In genomic region chr15:70286110-70286806, GRCh38 we compare ENCODE assay signal across 21 cellular contexts.
DNase-seq lines count a peak whose midpoint lies in the region; ATAC-seq and TF ChIP-seq lines count a peak whose summit lies in the region.
"Had no signal": no experiment of that assay in that cellular context is flagged by ENCODE, and none has a peak within 500 bp of the region (broad histone marks: within the 10 kb centered on the region; RNA-seq: fewer than 3 reads in every experiment).

No MANE protein-coding gene starts in this region.

- no peak overlapping the region for H3K9ac ChIP-seq in smooth muscle cell (ENCODE audit: low read depth)

- H3K9me2 ChIP-seq in PC-9 (ENCODE audit: insufficient read depth) = no peaks in the 10 kb centered on the region

- peaks cover 5% of the 10 kb centered on the region for H3K9me3 Mint-ChIP-seq in WTC11
- H3K9me3 Mint-ChIP-seq: activated T-helper 1 cell treated with anti-CD3 and anti-CD28 coated beads, Interleukin-12 subunit alpha, Interleukin-12 subunit beta, Interleukin-2, Interleukin-4 antibody, amounts not matched to agents 30 ng/mL and 10 ng/mL and 1 ng/mL, durations not matched to agents 14 hours and 24 hours and 36 hours had no signal

- H3K27ac Mint-ChIP-seq in WTC11 = no peak overlapping the region; the same call in 1 of the 2 replicates
- H3K27ac Mint-ChIP-seq: activated CD4-positive, alpha-beta T cell treated with anti-CD3 and anti-CD28 coated beads, Interleukin-2, amount 10 ng/mL, durations not matched to agents 24 days and 14 days; activated naive CD4-positive, alpha-beta T cell treated with anti-CD3 and anti-CD28 coated beads, Interleukin-2, amount 50 U/mL, for 72 hours; activated T-helper 1 cell treated with anti-CD3 and anti-CD28 coated beads, Interleukin-12 subunit alpha, Interleukin-12 subunit beta, Interleukin-2, Interleukin-4 antibody, amounts not matched to agents 30 ng/mL and 10 ng/mL and 1 ng/mL, durations not matched to agents 14 hours and 24 hours and 36 hours; memory B cell; stimulated activated naive CD8-positive, alpha-beta T cell treated with anti-CD3 and anti-CD28 coated beads, Interleukin-15, Interleukin-2, amounts not matched to agents 100 ng/mL and 50 ng/mL, for 24 hours had no signal

- H3K27me3 ChIP-seq in HAP-1 (ENCODE audit: low read depth) = no peaks in the 10 kb centered on the region
- no peaks in the 10 kb centered on the region for H3K27me3 ChIP-seq in smooth muscle cell (ENCODE audit: low read depth)
- no peaks in the 10 kb centered on the region for H3K27me3 ChIP-seq in PC-9 (ENCODE audit: insufficient read depth, low read depth)
- H3K27me3 ChIP-seq: tibial nerve had no signal

- CTCF ChIA-PET in WTC11 (lab: Charles Lee) (interaction anchor here (0.6 kb wide), 1 partner anchor 220 kb away, joined by 5 read pairs; no protein-coding TSS in a partner anchor), PC-9 (lab: Charles Lee) (interaction anchor here (0.5 kb wide), 1 partner anchor 74 kb away, joined by 4 read pairs; no protein-coding TSS in a partner anchor)

- peak; percentile 25 to 60 for DNase-seq in HAP-1 (ENCODE audit: low spot score in 2 of 2)
- DNase-seq in NCI-H187 (lab: John Stamatoyannopoulos, UW) = peak; percentile 72 to 87
- no peak for DNase-seq in WTC11 (ENCODE audit: low spot score)
- no peak for DNase-seq in smooth muscle cell (lab: John Stamatoyannopoulos, UW; ENCODE audit: unreplicated experiment)
- DNase-seq in left cardiac atrium = no peak
- DNase-seq in PC-9 = no peak
- no peak for DNase-seq in stimulated activated CD8-positive, alpha-beta memory T cell treated with anti-CD3 and anti-CD28 coated beads, Interleukin-4, amount 100 ng/mL, for 48 hours
- DNase-seq: activated CD4-positive, alpha-beta T cell treated with anti-CD3 and anti-CD28 coated beads, Interleukin-2, amount 10 ng/mL, durations not matched to agents 24 days and 14 days; DMS53; foreskin keratinocyte; hypothalamus; naive B cell; nucleus accumbens; stimulated activated CD4-positive, alpha-beta T cell treated with anti-CD3 and anti-CD28 coated beads, Interleukin-4, amount 100 ng/mL, for 24 hours had no signal

- no peak overlapping the region for H3K4me3 Mint-ChIP-seq in WTC11
- H3K4me3 Mint-ChIP-seq: activated CD4-positive, alpha-beta T cell treated with anti-CD3 and anti-CD28 coated beads, Interleukin-2, amount 10 ng/mL, durations not matched to agents 24 days and 14 days; activated T-helper 1 cell treated with anti-CD3 and anti-CD28 coated beads, Interleukin-12 subunit alpha, Interleukin-12 subunit beta, Interleukin-2, Interleukin-4 antibody, amounts not matched to agents 30 ng/mL and 10 ng/mL and 1 ng/mL, durations not matched to agents 14 hours and 24 hours and 36 hours; memory B cell; stimulated activated naive CD8-positive, alpha-beta T cell treated with anti-CD3 and anti-CD28 coated beads, Interleukin-15, Interleukin-2, amounts not matched to agents 100 ng/mL and 50 ng/mL, for 24 hours had no signal

- ATAC-seq in WTC11 (peak; percentile 70), left cardiac atrium (no peak), HG03095 (IDR thresholded peaks at IDR 0.05; ENCODE audit: unreplicated experiment) (no peak)
- ATAC-seq: activated naive CD4-positive, alpha-beta T cell treated with anti-CD3 and anti-CD28 coated beads, Interleukin-2, amount 50 U/mL, for 72 hours; foreskin keratinocyte had no signal

- H3K36me3 Mint-ChIP-seq in WTC11 = no peaks in the 10 kb centered on the region
- H3K36me3 Mint-ChIP-seq: activated naive CD4-positive, alpha-beta T cell treated with anti-CD3 and anti-CD28 coated beads, Interleukin-2, amount 50 U/mL, for 72 hours had no signal

- no peaks in the 10 kb centered on the region for H3K27me3 Mint-ChIP-seq in WTC11 (ENCODE audit: low read depth)
- H3K27me3 Mint-ChIP-seq: stimulated activated naive CD8-positive, alpha-beta T cell treated with anti-CD3 and anti-CD28 coated beads, Interleukin-15, Interleukin-2, amounts not matched to agents 100 ng/mL and 50 ng/mL, for 24 hours had no signal

- H3K36me3 ChIP-seq in HAP-1 (replicated peaks) (no peaks in the 10 kb centered on the region), smooth muscle cell (ENCODE audit: low read depth) (no peaks in the 10 kb centered on the region), PC-9 (ENCODE audit: low read depth) (no peaks in the 10 kb centered on the region)
- H3K36me3 ChIP-seq: tibial nerve had no signal

- H2AFZ ChIP-seq in smooth muscle cell (ENCODE audit: low read depth) = no peak overlapping the region
- H2AFZ ChIP-seq in PC-9 = no peak overlapping the region

- H3F3A ChIP-seq in smooth muscle cell (ENCODE audit: low read depth) = peaks cover 5% of the 10 kb centered on the region
- peaks cover 26% of the 10 kb centered on the region for H3F3A ChIP-seq in PC-9 (ENCODE audit: insufficient read depth, low read depth)

- POLR2A ChIA-PET in WTC11 (lab: Charles Lee) = interaction anchor here (0.6 kb wide), 1 partner anchor 466 kb away, joined by 4 read pairs; no protein-coding TSS in a partner anchor
- POLR2A ChIA-PET in PC-9 (lab: Charles Lee; ENCODE audit: unreplicated experiment) = no interaction called here

- peaks cover 23% of the 10 kb centered on the region for H3K4me1 Mint-ChIP-seq in WTC11

- intact Hi-C loops in left cardiac atrium (cut with DNase I) (no loop called here), PC-9 (cut with micrococcal nuclease; ENCODE audit: unreplicated experiment) (no loop called here)

- no TSS peak for BruUV-seq in PC-9 (replicated peaks; lab: Mats Ljungman, UMichigan)

- H3K27ac ChIP-seq in smooth muscle cell (ENCODE audit: low read depth) (no peak overlapping the region), PC-9 (no peak overlapping the region)
- H3K27ac ChIP-seq: foreskin keratinocyte, HL-60, tibial nerve had no signal

- H3K79me2 ChIP-seq in smooth muscle cell (ENCODE audit: low read depth) = no peaks in the 10 kb centered on the region
- no peaks in the 10 kb centered on the region for H3K79me2 ChIP-seq in PC-9 (ENCODE audit: low read depth)

- H3K4me1 ChIP-seq in HAP-1 = peaks cover 7% of the 10 kb centered on the region
- H3K4me1 ChIP-seq in smooth muscle cell (ENCODE audit: low read depth) = no peaks in the 10 kb centered on the region
- peaks cover 40% of the 10 kb centered on the region for H3K4me1 ChIP-seq in PC-9 (replicated peaks; ENCODE audit: insufficient read depth)
- H3K4me1 ChIP-seq: foreskin keratinocyte had no signal

- H3K9me3 ChIP-seq in HAP-1 = no peaks in the 10 kb centered on the region
- no peaks in the 10 kb centered on the region for H3K9me3 ChIP-seq in smooth muscle cell (replicated peaks; ENCODE audit: low read depth)
- no peaks in the 10 kb centered on the region for H3K9me3 ChIP-seq in PC-9 (ENCODE audit: insufficient read depth, low read depth)
- H3K9me3 ChIP-seq: tibial nerve had no signal

- in situ Hi-C loops in HAP-1 (cut with MboI; ENCODE audit: low sequenced_read_pairs) = no loop called here

- no peak for TF ChIP-seq CTCF in WTC11 (IDR thresholded peaks at IDR 0.05)
- no peak for TF ChIP-seq CTCF in smooth muscle cell (IDR thresholded peaks at IDR 0.05; ENCODE audit: borderline replicate concordance, insufficient read depth, poor library complexity, severe bottlenecking)
- TF ChIP-seq CTCF in PC-9 (conservative IDR thresholded peaks at IDR 0.05) = no peak

- H3K4me3 ChIP-seq in HAP-1 = no peak overlapping the region
- H3K4me3 ChIP-seq in smooth muscle cell = no peak overlapping the region
- no peak overlapping the region for H3K4me3 ChIP-seq in PC-9
- H3K4me3 ChIP-seq: tibial nerve had no signal

- 46% methylated on average over 5 of the region's 5 CpGs for WGBS in smooth muscle cell (ENCODE audit: low lambda C conversion rate)

- H3K4me2 ChIP-seq in smooth muscle cell (peak overlapping the region; percentile 7), PC-9 (no peak overlapping the region)

- H4K20me1 ChIP-seq in smooth muscle cell (ENCODE audit: low read depth) = no peaks in the 10 kb centered on the region
- H4K20me1 ChIP-seq in PC-9 (ENCODE audit: insufficient read depth) = no peaks in the 10 kb centered on the region

TF ChIP-seq in WTC11, 78 proteins besides CTCF, POLR2A, EP300 and RAD21 (continues in another document):
- TF ChIP-seq FOXP1 (CRISPR knock-in tag; IDR thresholded peaks at IDR 0.05; ENCODE audit: borderline replicate concordance) (no peak), FOXJ3 (CRISPR knock-in tag; IDR thresholded peaks at IDR 0.05; ENCODE audit: borderline replicate concordance) (no peak), CDX4 (CRISPR knock-in tag; IDR thresholded peaks at IDR 0.05; ENCODE audit: borderline replicate concordance) (no peak), TEAD1 (CRISPR knock-in tag; IDR thresholded peaks at IDR 0.05) (no peak), GTF2I (CRISPR knock-in tag; conservative IDR thresholded peaks at IDR 0.05) (no peak), SMAD3 (CRISPR knock-in tag; IDR thresholded peaks at IDR 0.05; ENCODE audit: borderline replicate concordance) (no peak)

Comparison
In these comparisons a context has a peak if more than half of its experiments do, and no peak if none do; other contexts are left out.
1. DNase-seq: peak in HAP-1 (2 of 2) and NCI-H187 (2 of 2); none in WTC11 (single experiment), smooth muscle cell (single experiment), left cardiac atrium (single experiment), PC-9 (0 of 2) and stimulated activated CD8-positive, alpha-beta memory T cell treated with anti-CD3 and anti-CD28 coated beads, Interleukin-4, amount 100 ng/mL, for 48 hours (single experiment).